1 cellular context compared by ENCODE assay signal in the genomic region with DNA sequence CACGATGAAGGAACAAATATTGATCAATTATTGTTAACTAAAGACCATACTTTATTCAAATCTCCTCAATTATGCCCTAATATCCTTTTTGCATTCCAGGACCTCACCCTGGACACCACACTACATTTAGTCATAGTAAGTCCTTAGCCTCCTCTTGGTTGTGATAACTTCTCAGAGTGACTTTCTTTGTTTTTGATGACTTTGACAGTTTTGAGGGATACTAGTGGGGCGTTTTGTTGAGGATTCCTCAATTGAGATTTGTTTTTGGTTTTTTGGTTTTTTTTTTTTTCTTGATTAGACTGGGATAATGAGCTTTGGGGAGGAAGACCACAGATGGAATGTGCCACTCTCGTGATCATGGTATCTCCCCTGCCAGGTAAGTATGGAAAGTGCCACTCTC.
TF ChIP-seq lines count a peak whose summit lies in the region.

No MANE protein-coding gene starts in this region.

TF ChIP-seq in HepG2, 621 proteins besides CTCF, POLR2A, EP300 and RAD21:
- TF ChIP-seq, protein P1, sequence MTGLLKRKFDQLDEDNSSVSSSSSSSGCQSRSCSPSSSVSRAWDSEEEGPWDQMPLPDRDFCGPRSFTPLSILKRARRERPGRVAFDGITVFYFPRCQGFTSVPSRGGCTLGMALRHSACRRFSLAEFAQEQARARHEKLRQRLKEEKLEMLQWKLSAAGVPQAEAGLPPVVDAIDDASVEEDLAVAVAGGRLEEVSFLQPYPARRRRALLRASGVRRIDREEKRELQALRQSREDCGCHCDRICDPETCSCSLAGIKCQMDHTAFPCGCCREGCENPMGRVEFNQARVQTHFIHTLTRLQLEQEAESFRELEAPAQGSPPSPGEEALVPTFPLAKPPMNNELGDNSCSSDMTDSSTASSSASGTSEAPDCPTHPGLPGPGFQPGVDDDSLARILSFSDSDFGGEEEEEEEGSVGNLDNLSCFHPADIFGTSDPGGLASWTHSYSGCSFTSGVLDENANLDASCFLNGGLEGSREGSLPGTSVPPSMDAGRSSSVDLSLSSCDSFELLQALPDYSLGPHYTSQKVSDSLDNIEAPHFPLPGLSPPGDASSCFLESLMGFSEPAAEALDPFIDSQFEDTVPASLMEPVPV (CRISPR knock-in tag; IDR thresholded peaks at IDR 0.05) = no peak
- no peak for TF ChIP-seq ZNF550 (CRISPR knock-in tag; IDR thresholded peaks at IDR 0.05; ENCODE audit: borderline replicate concordance)
- TF ChIP-seq MAFF (IDR thresholded peaks at IDR 0.05; ENCODE audit: low read depth, low read length) = peak; percentile 10; the same call in 1 of the 2 replicates
- TF ChIP-seq MAFK (conservative IDR thresholded peaks at IDR 0.05 in 1 of 2, IDR thresholded peaks at IDR 0.05 in 1 of 2; ENCODE audit: low read length in 2 of 2) = peak; percentile 20 to 50; a peak in 2 of 4 replicates
- TF ChIP-seq MED1 (CRISPR knock-in tag; IDR thresholded peaks at IDR 0.05) = no peak
